ENCODE assay signal across 8 cellular contexts in the genomic region with DNA sequence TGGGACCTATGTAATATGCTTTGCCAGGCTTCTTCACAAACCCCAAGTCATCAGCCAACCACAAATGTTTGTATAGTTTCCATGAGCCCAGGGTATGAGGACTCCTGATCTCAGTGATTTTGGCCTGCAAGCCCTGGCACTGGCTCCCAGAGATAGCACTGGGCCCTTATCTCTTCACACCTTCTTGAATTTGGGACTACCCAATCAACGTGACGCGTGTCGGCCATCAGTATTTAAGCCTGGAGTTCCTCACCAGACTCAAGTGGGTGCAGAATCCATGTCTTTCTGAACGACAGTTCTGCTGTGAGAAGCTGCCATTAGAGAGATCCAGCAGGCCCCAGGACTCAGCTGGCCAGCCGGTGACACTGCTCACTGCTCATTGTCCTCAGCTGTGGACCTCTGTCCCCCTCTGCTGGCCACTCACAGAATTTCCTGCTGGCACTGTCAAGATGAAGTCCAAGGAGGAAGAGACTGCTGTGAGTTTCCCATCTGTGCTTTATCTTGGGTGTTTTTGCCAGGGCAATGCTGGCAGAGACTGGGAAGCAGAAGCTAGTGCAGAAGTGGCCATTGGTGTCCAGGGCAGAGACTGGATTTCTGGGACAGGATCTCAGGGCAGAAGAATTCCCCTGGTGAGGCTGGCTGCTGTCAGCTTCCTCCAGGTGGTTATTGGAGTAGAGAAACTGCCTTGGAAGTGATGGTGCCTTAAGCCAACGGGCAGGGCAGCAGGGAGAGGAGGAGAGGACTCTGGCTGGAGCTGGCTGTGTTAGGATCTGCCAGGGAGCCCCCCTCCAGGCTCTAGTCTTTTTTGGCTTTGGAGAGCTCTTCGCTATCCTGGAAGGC. TPM values are rescaled to one million over a fixed set of nuclear protein-coding genes. Genes with fewer than 3 reads are reported as not detected.
DNase-seq lines count a peak whose midpoint lies in the region; ATAC-seq and TF ChIP-seq lines count a peak whose summit lies in the region.

No MANE protein-coding gene starts in this region.

- DNase-seq in GM10266 (ENCODE audit: extremely low spot score), result peak; percentile 83
- DNase-seq in KBM-7, result peak; percentile 88
- peak; percentile 74 for DNase-seq in OCI-LY7 (ENCODE audit: low spot score)
- DNase-seq in activated T-cell treated with anti-CD3 and anti-CD28 coated beads for 24 hours (ENCODE audit: low read depth), result peak; percentile 82
- peak; percentile 76 for DNase-seq in naive B cell
- peak; percentile 64 to 69 for DNase-seq in stimulated activated CD8-positive, alpha-beta memory T cell treated with anti-CD3 and anti-CD28 coated beads, Interleukin-7, amount 100 ng/mL, for 4 hours (ENCODE audit: low read depth in 2 of 2)

- peaks cover 0 to 20% (median 6%) of the 10 kb centered on the region in 3 donors for H3K27me3 Mint-ChIP-seq in naive B cell

- CTCF ChIA-PET in OCI-LY7 (lab: Charles Lee; ENCODE audit: unreplicated experiment), result interaction anchor here (0.6 to 8.0 kb wide), 5 partner anchors 28 to 194 kb away, joined by 3 to 48 read pairs (median 3); partner anchors contain the start of genes RBBP5 and TMCC2

- no peaks in the 10 kb centered on the region for H3K9me3 Mint-ChIP-seq in naive B cell

- peaks cover 6 to 7% (median 6%) of the 10 kb centered on the region in 3 donors for H3K4me1 Mint-ChIP-seq in naive B cell

- POLR2A ChIA-PET in OCI-LY7 (lab: Charles Lee), result no interaction called here

- no peak overlapping the region for H3K27ac ChIP-seq in OCI-LY7 (ENCODE audit: low read depth, low read length, poor library complexity, severe bottlenecking)

- BruUV-seq in OCI-LY7 (replicated peaks; lab: Mats Ljungman, UMichigan), result no TSS peak

- no peak overlapping the region for H3K4me3 Mint-ChIP-seq in naive B cell

- H4K20me1 ChIP-seq in OCI-LY7 (ENCODE audit: insufficient read depth, low read length), result no peaks in the 10 kb centered on the region

- no peaks in the 10 kb centered on the region for H3K9me3 ChIP-seq in OCI-LY7 (ENCODE audit: low read length)

- no peak overlapping the region for H3K4me2 ChIP-seq in OCI-LY7 (ENCODE audit: low read length)

- no peaks in the 10 kb centered on the region for H3K79me2 ChIP-seq in OCI-LY7 (ENCODE audit: insufficient read depth, low read depth, low read length)

- peak; percentile 93 for TF ChIP-seq CTCF in GM10266 (IDR thresholded peaks at IDR 0.05; ENCODE audit: control insufficient read depth, insufficient read depth, low read depth, missing control alignments)
- TF ChIP-seq CTCF in OCI-LY7 (conservative IDR thresholded peaks at IDR 0.05; ENCODE audit: low read length), result peak; percentile 88

- in situ Hi-C loops in KBM-7 (cut with MboI; ENCODE audit: low pct_unique_long_range_greater_than_20kb, low sequenced_read_pairs), result no loop called here

- H3K4me1 ChIP-seq in OCI-LY7 (ENCODE audit: insufficient read depth, low read length, poor library complexity, severe bottlenecking), result peaks cover 39% of the 10 kb centered on the region

- peak; percentile 84 for ATAC-seq in esophagus mucosa
- peak; percentile 90 to 96 for ATAC-seq in naive B cell (ENCODE audit: low read depth in 2 of 2)
- no peak for ATAC-seq in GM21423 (IDR thresholded peaks at IDR 0.05; ENCODE audit: unreplicated experiment)

- H3K36me3 Mint-ChIP-seq in naive B cell, result no peaks in the 10 kb centered on the region

- H3K4me3 ChIP-seq in OCI-LY7 (ENCODE audit: low read depth, low read length, poor library complexity, severe bottlenecking), result no peak overlapping the region

- intact Hi-C loops in OCI-LY7 (cut with micrococcal nuclease; ENCODE audit: unreplicated experiment), result loop anchor here (1.0 to 10.0 kb wide), 6 partner anchors 27 to 281 kb away; partner anchors contain the start of gene RBBP5

- H3K36me3 ChIP-seq in OCI-LY7 (ENCODE audit: insufficient read depth, low read length), result no peaks in the 10 kb centered on the region

- H3K9me2 ChIP-seq in OCI-LY7 (ENCODE audit: insufficient read depth, low read length), result no peaks in the 10 kb centered on the region

- no peak overlapping the region for H2AFZ ChIP-seq in OCI-LY7 (ENCODE audit: low read length)

- H3K27ac Mint-ChIP-seq in naive B cell, result peak overlapping the region in 1 of 6 donors; percentile 29

RNA-seq across cellular contexts. Expression of gene TMCC2, which starts 28.4 kb away (rescaled TPM):
- total RNA-seq in OCI-LY7 (2014; rRNA removed; shearing (Covaris generic)), result 7.0 and 7.8 TPM in 2 replicates
- total RNA-seq in OCI-LY7 (2022) (5.2 and 6.2 TPM in 2 replicates), esophagus mucosa (1.00 TPM)
- polyA plus RNA-seq in naive B cell (ENCODE audit: low read depth in 6 of 6), result under 1 TPM in 5 of 6 donors, not detected in 1; 0.12 to 0.77 (median 0.50) TPM

RNA-seq across cellular contexts. Expression of gene DSTYK, which starts 44.7 kb away (rescaled TPM):
- total RNA-seq in OCI-LY7 (2014; rRNA removed; shearing (Covaris generic)), result 4.7 and 5.0 TPM in 2 replicates
- total RNA-seq in OCI-LY7 (2022) (6.6 TPM in 2 replicates), esophagus mucosa (5.7 TPM)
- polyA plus RNA-seq in naive B cell (ENCODE audit: low read depth in 6 of 6), result 1 to 10 TPM; 4.5 to 7.6 (median 5.8) TPM
